In the genomic region with DNA sequence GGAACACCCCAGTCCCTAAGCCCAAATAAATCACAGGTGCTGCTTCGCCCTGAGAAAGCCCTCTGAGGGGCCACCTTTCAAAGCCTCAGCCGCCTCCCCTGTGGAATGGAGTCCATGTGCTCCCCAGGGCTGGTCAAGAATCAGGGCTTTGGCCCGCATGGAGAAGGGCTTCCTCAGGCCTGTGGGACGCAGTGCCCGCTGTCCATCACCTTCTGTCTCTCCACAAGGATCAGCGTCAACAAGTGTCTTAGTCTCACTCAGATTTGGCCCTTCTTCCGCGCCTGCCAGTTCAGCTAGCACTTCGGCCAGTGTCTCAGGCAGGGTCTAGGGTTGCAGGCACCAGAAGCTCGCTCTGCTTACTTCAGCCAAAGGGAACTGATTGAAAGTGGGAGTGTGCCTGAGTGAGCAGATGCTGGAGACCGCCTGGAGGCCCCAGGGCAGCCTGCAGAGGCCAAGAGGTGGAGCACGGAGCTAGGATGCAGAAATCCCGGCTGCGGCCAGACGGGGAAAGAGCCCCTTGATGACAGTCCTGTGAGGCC, we compare ENCODE assay signal across 12 cellular contexts. TPM values are rescaled to one million over a fixed set of nuclear protein-coding genes. Genes with fewer than 3 reads are reported as not detected.
DNase-seq lines count a peak whose midpoint lies in the region; ATAC-seq, FAIRE-seq and TF ChIP-seq lines count a peak whose summit lies in the region.
"Had no signal": no experiment of that assay in that cellular context is flagged by ENCODE, and none has a peak within 500 bp of the region (broad histone marks: within the 10 kb centered on the region; RNA-seq: fewer than 3 reads in every experiment).

No MANE protein-coding gene starts in this region.

- no peak for TF ChIP-seq POLR2A in A549 (IDR thresholded peaks at IDR 0.05; ENCODE audit: low read length)
- TF ChIP-seq POLR2A in GM12891 (IDR thresholded peaks at IDR 0.05; ENCODE audit: low read depth, low read length), result 0 out of 2 replicates have a peak, but pooled peaks have one; percentile 17

- TF ChIP-seq CTCF in A549 (IDR thresholded peaks at IDR 0.05) (no peak), CD14-positive monocyte (IDR thresholded peaks at IDR 0.05) (no peak)

- no peak overlapping the region for H3K4me2 ChIP-seq in A549

- intact Hi-C loops in CD14-positive monocyte (cut with micrococcal nuclease), result no loop called here

- no peak for DNase-seq in A549 (ENCODE audit: low read depth in 1 of 2, low spot score in 1 of 2)
- no peak for DNase-seq in GM12891 (ENCODE audit: insufficient read length, low spot score)
- DNase-seq in CD14-positive monocyte (ENCODE audit: low spot score), result no peak
- no peak for DNase-seq in ecto neural progenitor cell (ENCODE audit: low spot score)
- DNase-seq: activated T-cell treated with anti-CD3 and anti-CD28 coated beads, Interleukin-2, amount 50 U/mL, for 4 hours; dermis blood vessel endothelial cell; mucosa of descending colon; stimulated activated CD4-positive, alpha-beta T cell treated with anti-CD3 and anti-CD28 coated beads, Interleukin-15, amount 100 ng/mL, for 24 hours had no signal

- POLR2A ChIA-PET in A549 (lab: Yijun Ruan, JAX), result interaction anchor here (1.0 to 10.6 kb wide), 2 partner anchors 11 to 15 kb away, joined by 3 to 125 read pairs; a partner anchor contains a TSS

- peaks cover 66% of the 10 kb centered on the region for H3K36me3 ChIP-seq in mesodermal cell (ENCODE audit: control insufficient read depth, insufficient read depth, low read length)

- WGBS in A549 (ENCODE audit: missing lambda C conversion rate), result 90% methylated on average over 15 of the region's 15 CpGs
- 86 to 87% methylated on average over 10 to 15 of the region's 15 CpGs for WGBS in mesodermal cell (ENCODE audit: insufficient coverage in 2 of 2), 2 experiments

- no peak for FAIRE-seq in A549 (lab: Jason Lieb, UNC)
- FAIRE-seq in GM12891 (lab: Jason Lieb, UNC), result no peak

- no peaks in the 10 kb centered on the region for H3K9me3 Mint-ChIP-seq in CD14-positive monocyte
- H3K9me3 Mint-ChIP-seq: activated T-cell treated with anti-CD3 and anti-CD28 coated beads, Interleukin-2, amount 50 U/mL, for 4 hours had no signal

- H3K4me3 ChIP-seq in A549 (no peak overlapping the region), mesodermal cell (ENCODE audit: extremely low read depth, insufficient read depth, low read length, poor library complexity, severe bottlenecking) (no peak overlapping the region)
- H3K4me3 ChIP-seq: mucosa of descending colon had no signal

- peaks cover 4% of the 10 kb centered on the region; the same call in 1 of the 3 replicates for H3K4me1 ChIP-seq in A549
- H3K4me1 ChIP-seq in mesodermal cell (ENCODE audit: control insufficient read depth, insufficient read depth, low read length, poor library complexity, severe bottlenecking), result peaks cover 4% of the 10 kb centered on the region

- peaks cover 7% of the 10 kb centered on the region for H3K4me1 Mint-ChIP-seq in CD14-positive monocyte

- H3K27me3 Mint-ChIP-seq in CD14-positive monocyte (ENCODE audit: low read depth in 3 of 3), result no peaks in the 10 kb centered on the region

- CTCF ChIA-PET in A549 (lab: Yijun Ruan, JAX), result interaction anchor here (0.7 to 3.4 kb wide), 5 partner anchors 8 to 20 kb away, joined by 3 to 16 read pairs (median 4); a partner anchor contains a TSS

- peaks cover 76 to 94% of the 10 kb centered on the region in 2 donors for H3K36me3 Mint-ChIP-seq in CD14-positive monocyte

- no peak overlapping the region for H3K27ac ChIP-seq in A549
- H3K27ac ChIP-seq in angular gyrus (ENCODE audit: low read depth, low read length), result peak overlapping the region; percentile 79
- H3K27ac ChIP-seq in mesodermal cell (ENCODE audit: low read depth, low read length, severe bottlenecking), result peak overlapping the region; percentile 45

- H3K27ac Mint-ChIP-seq in CD14-positive monocyte, result peak overlapping the region in 2 of 7 donors; percentile 23 to 57

- H3K9me3 ChIP-seq in A549 (no peaks in the 10 kb centered on the region), mesodermal cell (ENCODE audit: control insufficient read depth, low read length) (no peaks in the 10 kb centered on the region)
- H3K9me3 ChIP-seq: mucosa of descending colon had no signal

- TF ChIP-seq EP300 in A549 (IDR thresholded peaks at IDR 0.05), result no peak

- H3K4me3 Mint-ChIP-seq in CD14-positive monocyte, result peak overlapping the region in 1 of 2 donors; percentile 31
- H3K4me3 Mint-ChIP-seq: activated T-cell treated with anti-CD3 and anti-CD28 coated beads, Interleukin-2, amount 50 U/mL, for 4 hours had no signal

- TF ChIP-seq RAD21 in A549 (conservative IDR thresholded peaks at IDR 0.05 in 1 of 2, IDR thresholded peaks at IDR 0.05 in 1 of 2), result no peak

- ATAC-seq in A549 (peak; percentile 8 to 10), HG03521 (IDR thresholded peaks at IDR 0.05; ENCODE audit: unreplicated experiment) (no peak), GM21825 (IDR thresholded peaks at IDR 0.05; ENCODE audit: unreplicated experiment) (no peak)
- ATAC-seq: activated T-cell treated with anti-CD3 and anti-CD28 coated beads, Interleukin-2, amount 50 U/mL, for 4 hours had no signal

TF ChIP-seq in A549, 52 proteins besides CTCF, POLR2A, EP300 and RAD21:
- TF ChIP-seq, protein P1, sequence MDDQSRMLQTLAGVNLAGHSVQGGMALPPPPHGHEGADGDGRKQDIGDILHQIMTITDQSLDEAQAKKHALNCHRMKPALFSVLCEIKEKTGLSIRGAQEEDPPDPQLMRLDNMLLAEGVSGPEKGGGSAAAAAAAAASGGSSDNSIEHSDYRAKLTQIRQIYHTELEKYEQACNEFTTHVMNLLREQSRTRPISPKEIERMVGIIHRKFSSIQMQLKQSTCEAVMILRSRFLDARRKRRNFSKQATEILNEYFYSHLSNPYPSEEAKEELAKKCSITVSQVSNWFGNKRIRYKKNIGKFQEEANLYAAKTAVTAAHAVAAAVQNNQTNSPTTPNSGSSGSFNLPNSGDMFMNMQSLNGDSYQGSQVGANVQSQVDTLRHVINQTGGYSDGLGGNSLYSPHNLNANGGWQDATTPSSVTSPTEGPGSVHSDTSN (IDR thresholded peaks at IDR 0.05), result no peak
- TF ChIP-seq EHMT2 (IDR thresholded peaks at IDR 0.05; ENCODE audit: low read depth), result no peak
TF ChIP-seq in A549: peak in this region for 0.

TF ChIP-seq in GM12891, 5 proteins besides CTCF, POLR2A, EP300 and RAD21:
- TF ChIP-seq TAF1 (IDR thresholded peaks at IDR 0.05; ENCODE audit: low read depth, low read length) (no peak), SPI1 (IDR thresholded peaks at IDR 0.05; ENCODE audit: low read depth, low read length) (no peak), POU2F2 (IDR thresholded peaks at IDR 0.05; ENCODE audit: low read depth, low read length) (no peak), PAX5 (IDR thresholded peaks at IDR 0.05; ENCODE audit: insufficient read depth, low read length, severe bottlenecking) (no peak), POLR2AphosphoS5 (IDR thresholded peaks at IDR 0.05; ENCODE audit: low read depth, low read length) (no peak)

RNA-seq across cellular contexts. Expression of a gene that starts 16.5 kb away (rescaled TPM):
- 511 and 688 TPM in 2 replicates for polyA plus RNA-seq in A549 (2011; rRNA removed)
- polyA plus RNA-seq in A549 (2012; cell fraction: cytosol; rRNA removed), result 178 and 211 TPM in 2 replicates
- 268 and 443 TPM in 2 replicates for polyA plus RNA-seq in A549 (2012; cell fraction: nucleus; rRNA removed)
- polyA plus RNA-seq in A549 (2017; fragmentation: RNase III; extraction: RNeasy Plus Mini Kit Qiagen cat#74134 plus additional on column Dnase treatment), result 1,576 to 1,720 TPM (median 1,580 TPM) in 3 replicates
- polyA minus RNA-seq in A549 (2011; rRNA and poly(A)+ RNA removed), result 579 and 670 TPM in 2 replicates
- 386 TPM for polyA plus RNA-seq in GM12891 (2012; ENCODE audit: low read depth, missing spikeins)
- polyA plus RNA-seq in mesodermal cell (2013, experiment 1 of 2), result 398 TPM
- polyA plus RNA-seq in mesodermal cell (2013, experiment 2 of 2), result 401 TPM
- polyA plus RNA-seq in CD14-positive monocyte, result 10 to 100 TPM; 47.4 to 51.9 TPM

RNA-seq across cellular contexts. Expression of a gene that starts 56.6 kb away (rescaled TPM):
- 30.6 and 39.5 TPM in 2 replicates for polyA plus RNA-seq in A549 (2011; rRNA removed)
- 20.2 and 21.2 TPM in 2 replicates for polyA plus RNA-seq in A549 (2012; cell fraction: cytosol; rRNA removed)
- polyA plus RNA-seq in A549 (2012; cell fraction: nucleus; rRNA removed), result 30.0 and 39.2 TPM in 2 replicates
- 31.7 to 33.7 TPM (median 33.3 TPM) in 3 replicates for polyA plus RNA-seq in A549 (2017; fragmentation: RNase III; extraction: RNeasy Plus Mini Kit Qiagen cat#74134 plus additional on column Dnase treatment)
- polyA minus RNA-seq in A549 (2011; rRNA and poly(A)+ RNA removed), result 24.9 and 30.8 TPM in 2 replicates
- polyA plus RNA-seq in GM12891 (2012; ENCODE audit: low read depth, missing spikeins), result 16.9 TPM
- polyA plus RNA-seq in mesodermal cell (2013, experiment 1 of 2), result 33.7 TPM
- 32.1 TPM for polyA plus RNA-seq in mesodermal cell (2013, experiment 2 of 2)
- 10 to 100 TPM; 28.8 to 29.3 TPM for polyA plus RNA-seq in CD14-positive monocyte

Comparison
In these comparisons a context has a peak if more than half of its experiments do, and no peak if none do; other contexts are left out.
1. ATAC-seq: peak in A549 (2 of 2); none in HG03521 (single experiment) and GM21825 (single experiment).
2. H3K27ac ChIP-seq: peak in angular gyrus (single experiment) and mesodermal cell (single experiment); none in A549 (0 of 2).